Comparison of ENCODE assay signal across 22 cellular contexts in the genomic region with DNA sequence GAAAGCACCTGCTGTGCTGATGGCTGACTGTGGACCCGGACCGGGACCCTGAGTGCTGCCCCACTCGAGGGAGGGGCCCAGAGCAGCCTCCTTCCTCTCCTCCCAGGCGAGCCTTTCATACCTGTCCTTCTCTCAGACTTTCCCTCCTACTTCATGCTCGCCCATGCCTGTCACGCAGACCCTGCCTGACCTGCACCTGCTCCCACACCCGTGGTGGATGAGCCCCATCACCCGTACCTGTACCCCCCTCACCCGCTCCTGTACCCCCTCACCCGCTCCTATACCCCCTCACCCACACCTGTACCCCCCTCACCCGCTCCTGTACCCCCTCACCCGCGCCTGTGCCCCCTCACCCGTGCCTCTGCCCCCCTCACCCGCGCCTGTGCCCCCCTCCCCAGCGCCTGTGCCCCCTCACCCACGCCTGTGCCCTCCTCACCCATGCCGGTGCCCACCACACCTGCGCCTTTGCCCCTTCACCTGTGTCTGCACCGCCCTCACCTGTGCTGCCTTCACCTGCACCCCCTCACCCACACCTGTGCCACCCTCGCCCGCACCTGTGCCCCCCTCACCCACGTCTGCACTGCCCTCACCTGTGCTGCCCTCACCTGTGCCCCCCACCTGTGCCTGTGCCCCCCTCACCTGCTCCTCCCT. TPM values are rescaled to one million over a fixed set of nuclear protein-coding genes. Genes with fewer than 3 reads are reported as not detected.
DNase-seq lines count a peak whose midpoint lies in the region; ATAC-seq, FAIRE-seq and TF ChIP-seq lines count a peak whose summit lies in the region.
"Had no signal": no experiment of that assay in that cellular context is flagged by ENCODE, and none has a peak within 500 bp of the region (broad histone marks: within the 10 kb centered on the region; RNA-seq: fewer than 3 reads in every experiment).

No MANE protein-coding gene starts in this region.

- H3K4me3 ChIP-seq in CD8-positive, alpha-beta memory T cell (ENCODE audit: low read length): no peak overlapping the region
- no peak overlapping the region for H3K4me3 ChIP-seq in kidney (ENCODE audit: low read length in 2 of 2)
- H3K4me3 ChIP-seq: PC-9, thyroid gland had no signal

- intact Hi-C loops in kidney (cut with DNase I) (no loop called here), sciatic nerve (cut with DNase I) (no loop called here)

- H3K36me3 ChIP-seq in CD8-positive, alpha-beta memory T cell (ENCODE audit: insufficient read depth, low read length): peaks cover 9% of the 10 kb centered on the region
- H3K36me3 ChIP-seq in kidney (ENCODE audit: control insufficient read depth in 1 of 2, insufficient read depth in 2 of 2, low read length in 2 of 2): peaks cover 7 to 12% of the 10 kb centered on the region in 2 donors
- H3K36me3 ChIP-seq: breast epithelium had no signal

- no peak overlapping the region for H3K27ac ChIP-seq in CD8-positive, alpha-beta memory T cell (ENCODE audit: low read depth, low read length)
- peak overlapping the region; percentile 59 for H3K27ac ChIP-seq in RWPE1
- no peak overlapping the region for H3K27ac ChIP-seq in kidney (ENCODE audit: low read depth in 2 of 2, low read length in 2 of 2)
- H3K27ac ChIP-seq: parathyroid adenoma, PC-9, thyroid gland had no signal

- DNase-seq in CD8-positive, alpha-beta memory T cell: no peak
- no peak for DNase-seq in RWPE1 (ENCODE audit: low spot score)
- DNase-seq in kidney: peak; percentile 67
- peak; percentile 51 for DNase-seq in sciatic nerve (ENCODE audit: low spot score)
- DNase-seq in NCI-H524 treated with DMSO at 0.1 percent for 48 hours (lab: John Stamatoyannopoulos, UW): no peak
- no peak for DNase-seq in DMS79 treated with DMSO at 0.1 percent for 48 hours (lab: John Stamatoyannopoulos, UW)
- DNase-seq in dedifferentiated amniotic fluid mesenchymal stem cell (ENCODE audit: extremely low spot score): no peak
- DNase-seq in NK-92 (lab: John Stamatoyannopoulos, UW; ENCODE audit: unreplicated experiment): no peak
- DNase-seq: activated CD4-positive, alpha-beta T cell treated with anti-CD3 and anti-CD28 coated beads for 36 hours; cortex of kidney; DND-41; Kasumi-1; naive thymus-derived CD4-positive, alpha-beta T cell; NCI-H1092; NCI-H2029 treated with DMSO at 0.1 percent for 48 hours; NCI-H345; NCI-H82; PC-9; thyroid gland had no signal

- no peak for FAIRE-seq in kidney (lab: Jason Lieb, UNC)

- H3K9ac ChIP-seq in kidney (ENCODE audit: low read length in 2 of 2): no peak overlapping the region
- H3K9ac ChIP-seq: parathyroid adenoma had no signal

- TF ChIP-seq CTCF in RWPE1 (conservative IDR thresholded peaks at IDR 0.05; ENCODE audit: low read depth) (no peak), kidney (IDR thresholded peaks at IDR 0.05; ENCODE audit: borderline replicate concordance, extremely low read depth, insufficient read depth) (no peak)

- H3K9me3 Mint-ChIP-seq in CD8-positive, alpha-beta memory T cell: no peaks in the 10 kb centered on the region
- H3K9me3 Mint-ChIP-seq: activated T-helper 2 cell treated with anti-CD3 and anti-CD28 coated beads, Interferon-gamma antibody, Interleukin-2, Interleukin-4, amounts not matched to agents 10 μg/mL and 5 μg/mL and 100 μg/mL, durations not matched to agents 14 hours and 24 hours and 36 hours; naive thymus-derived CD4-positive, alpha-beta T cell had no signal

- CTCF ChIA-PET in CD8-positive, alpha-beta memory T cell (lab: Charles Lee): no interaction called here
- CTCF ChIA-PET in RWPE1 (lab: Yijun Ruan, JAX): interaction anchor here (0.6 kb wide), 1 partner anchor 20 kb away, joined by 3 read pairs; no protein-coding TSS in a partner anchor

- peak overlapping the region in 1 of 7 donors; percentile 29 for H3K4me3 Mint-ChIP-seq in CD8-positive, alpha-beta memory T cell
- H3K4me3 Mint-ChIP-seq: activated CD4-positive, alpha-beta T cell treated with anti-CD3 and anti-CD28 coated beads for 36 hours had no signal

- POLR2A ChIA-PET in CD8-positive, alpha-beta memory T cell (lab: Charles Lee): interaction anchor here (0.7 kb wide), 1 partner anchor 9 kb away, joined by 3 read pairs; no protein-coding TSS in a partner anchor
- POLR2A ChIA-PET in RWPE1 (lab: Yijun Ruan, JAX; ENCODE audit: low non-redundant PET): no interaction called here

- no peaks in the 10 kb centered on the region for H3K27me3 ChIP-seq in CD8-positive, alpha-beta memory T cell (ENCODE audit: insufficient read depth, low read length, poor library complexity, severe bottlenecking)
- H3K27me3 ChIP-seq: breast epithelium, thyroid gland had no signal

- no peak for ATAC-seq in sciatic nerve
- ATAC-seq: activated CD4-positive, alpha-beta T cell treated with anti-CD3 and anti-CD28 coated beads for 36 hours; naive thymus-derived CD4-positive, alpha-beta T cell had no signal

- H3K4me1 ChIP-seq in CD8-positive, alpha-beta memory T cell (ENCODE audit: insufficient read depth, low read length): peaks cover 42% of the 10 kb centered on the region
- peaks cover 15 to 35% of the 10 kb centered on the region in 2 donors for H3K4me1 ChIP-seq in kidney (ENCODE audit: control insufficient read depth in 1 of 2, insufficient read depth in 1 of 2, low read depth in 1 of 2, low read length in 2 of 2)

- peak overlapping the region in 5 of 8 donors; percentile 23 to 78 (median 55) for H3K27ac Mint-ChIP-seq in CD8-positive, alpha-beta memory T cell
- H3K27ac Mint-ChIP-seq: activated CD4-positive, alpha-beta T cell treated with anti-CD3 and anti-CD28 coated beads for 36 hours; naive thymus-derived CD4-positive, alpha-beta T cell had no signal

- H3K27me3 Mint-ChIP-seq in CD8-positive, alpha-beta memory T cell: peaks cover 0 to 1% of the 10 kb centered on the region in 2 donors
- H3K27me3 Mint-ChIP-seq: activated CD4-positive, alpha-beta T cell treated with anti-CD3 and anti-CD28 coated beads for 36 hours; naive thymus-derived CD4-positive, alpha-beta T cell had no signal

- peaks cover 58 to 84% (median 69%) of the 10 kb centered on the region in 3 donors for H3K4me1 Mint-ChIP-seq in CD8-positive, alpha-beta memory T cell

- no peaks in the 10 kb centered on the region for H3K9me3 ChIP-seq in CD8-positive, alpha-beta memory T cell (ENCODE audit: low read length)
- no peaks in the 10 kb centered on the region for H3K9me3 ChIP-seq in kidney (ENCODE audit: control insufficient read depth in 1 of 2, low read length in 2 of 2)
- H3K9me3 ChIP-seq: breast epithelium, thyroid gland had no signal

- H3K36me3 Mint-ChIP-seq in CD8-positive, alpha-beta memory T cell: peaks cover 0 to 54% (median 2%) of the 10 kb centered on the region in 3 donors

RNA-seq across cellular contexts. Expression of a gene that starts 5.8 kb away (rescaled TPM):
- 10 to 100 TPM; 59.4 to 63.8 TPM for total RNA-seq in CD8-positive, alpha-beta memory T cell
- 75.3 TPM for polyA plus RNA-seq in CD8-positive, alpha-beta memory T cell
- total RNA-seq in kidney: 75.2 TPM
- polyA plus RNA-seq in kidney (ENCODE audit: insufficient read depth, low read depth, low replicate concordance): 65.0 TPM
- total RNA-seq in sciatic nerve: 68.6 TPM

RNA-seq across cellular contexts. Expression of a gene that starts 46.6 kb away (rescaled TPM):
- total RNA-seq in CD8-positive, alpha-beta memory T cell: 100 to 1,000 TPM; 139 to 149 TPM
- 88.1 TPM for polyA plus RNA-seq in CD8-positive, alpha-beta memory T cell
- total RNA-seq in kidney (170 TPM), sciatic nerve (143 TPM)
- 96.1 TPM for polyA plus RNA-seq in kidney (ENCODE audit: insufficient read depth, low read depth, low replicate concordance)

RNA-seq across cellular contexts. Expression of a gene that starts 51.5 kb away (rescaled TPM):
- 10 to 100 TPM; 16.8 to 19.0 TPM for total RNA-seq in CD8-positive, alpha-beta memory T cell
- polyA plus RNA-seq in CD8-positive, alpha-beta memory T cell: 6.9 TPM
- total RNA-seq in kidney (32.5 TPM), sciatic nerve (33.5 TPM)
- polyA plus RNA-seq in kidney (ENCODE audit: insufficient read depth, low read depth, low replicate concordance): 5.2 TPM

Comparison
In these comparisons a context has a peak if more than half of its experiments do, and no peak if none do; other contexts are left out.
1. DNase-seq: peak in kidney (single experiment) and sciatic nerve (single experiment); none in CD8-positive, alpha-beta memory T cell (0 of 5), RWPE1 (single experiment), NCI-H524 treated with DMSO at 0.1 percent for 48 hours (single experiment), DMS79 treated with DMSO at 0.1 percent for 48 hours (single experiment), dedifferentiated amniotic fluid mesenchymal stem cell (single experiment) and NK-92 (single experiment).